1 cellular context compared by ENCODE assay signal in the genomic region with DNA sequence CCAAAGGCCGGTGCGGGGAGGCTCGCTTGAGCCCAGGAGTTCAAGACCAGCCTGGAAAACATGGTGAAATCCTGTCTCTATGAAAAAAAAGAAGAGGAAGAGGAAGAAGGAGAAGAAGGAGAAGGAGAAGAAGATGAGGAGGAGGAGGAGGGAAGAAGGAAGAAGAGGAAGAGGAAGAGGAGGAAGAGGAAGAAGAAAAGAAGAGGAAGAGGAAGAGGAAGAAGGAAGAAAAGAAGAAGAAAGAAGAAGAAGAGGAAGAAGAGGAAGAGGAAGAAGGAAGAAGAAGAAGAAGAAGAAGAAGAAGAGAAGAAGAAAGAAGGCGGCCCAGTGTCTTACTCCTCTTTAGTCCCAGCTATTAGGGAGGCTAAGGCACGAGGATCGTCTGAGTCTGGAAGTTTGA.
TF ChIP-seq lines count a peak whose summit lies in the region.

No MANE protein-coding gene starts in this region.

TF ChIP-seq in H1, 55 proteins besides CTCF, POLR2A, EP300 and RAD21:
- no peak for TF ChIP-seq CBX8 (IDR thresholded peaks at IDR 0.05; ENCODE audit: borderline replicate concordance, low read depth, low read length)
- TF ChIP-seq, protein P1, sequence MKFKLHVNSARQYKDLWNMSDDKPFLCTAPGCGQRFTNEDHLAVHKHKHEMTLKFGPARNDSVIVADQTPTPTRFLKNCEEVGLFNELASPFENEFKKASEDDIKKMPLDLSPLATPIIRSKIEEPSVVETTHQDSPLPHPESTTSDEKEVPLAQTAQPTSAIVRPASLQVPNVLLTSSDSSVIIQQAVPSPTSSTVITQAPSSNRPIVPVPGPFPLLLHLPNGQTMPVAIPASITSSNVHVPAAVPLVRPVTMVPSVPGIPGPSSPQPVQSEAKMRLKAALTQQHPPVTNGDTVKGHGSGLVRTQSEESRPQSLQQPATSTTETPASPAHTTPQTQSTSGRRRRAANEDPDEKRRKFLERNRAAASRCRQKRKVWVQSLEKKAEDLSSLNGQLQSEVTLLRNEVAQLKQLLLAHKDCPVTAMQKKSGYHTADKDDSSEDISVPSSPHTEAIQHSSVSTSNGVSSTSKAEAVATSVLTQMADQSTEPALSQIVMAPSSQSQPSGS (IDR thresholded peaks at IDR 0.05; ENCODE audit: low read length), result no peak
- TF ChIP-seq, protein P2, sequence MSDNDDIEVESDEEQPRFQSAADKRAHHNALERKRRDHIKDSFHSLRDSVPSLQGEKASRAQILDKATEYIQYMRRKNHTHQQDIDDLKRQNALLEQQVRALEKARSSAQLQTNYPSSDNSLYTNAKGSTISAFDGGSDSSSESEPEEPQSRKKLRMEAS (IDR thresholded peaks at IDR 0.05), result no peak
- TF ChIP-seq PHF8 (conservative IDR thresholded peaks at IDR 0.05; ENCODE audit: low read depth, low read length), result no peak
- no peak for TF ChIP-seq KDM5A (IDR thresholded peaks at IDR 0.05; ENCODE audit: low read length)
- no peak for TF ChIP-seq TAF7 (optimal IDR thresholded peaks at IDR 0.05; ENCODE audit: borderline replicate concordance, low read depth, low read length)
- TF ChIP-seq YY1 (IDR thresholded peaks at IDR 0.05; ENCODE audit: low read depth, low read length), result no peak
- no peak for TF ChIP-seq HDAC6 (IDR thresholded peaks at IDR 0.05; ENCODE audit: low read depth, low read length)
- no peak for TF ChIP-seq JUN (IDR thresholded peaks at IDR 0.05; ENCODE audit: low read depth, low read length)
- TF ChIP-seq POU5F1 (IDR thresholded peaks at IDR 0.05; ENCODE audit: low read depth, low read length), result no peak
- TF ChIP-seq KDM1A (IDR thresholded peaks at IDR 0.05; ENCODE audit: borderline replicate concordance, low read length), result no peak
- TF ChIP-seq SIRT6 (IDR thresholded peaks at IDR 0.05; ENCODE audit: low read length), result no peak
- no peak for TF ChIP-seq CTBP2 (IDR thresholded peaks at IDR 0.05; ENCODE audit: borderline replicate concordance, insufficient read depth, insufficient read length, low read length)
- TF ChIP-seq, protein P3, sequence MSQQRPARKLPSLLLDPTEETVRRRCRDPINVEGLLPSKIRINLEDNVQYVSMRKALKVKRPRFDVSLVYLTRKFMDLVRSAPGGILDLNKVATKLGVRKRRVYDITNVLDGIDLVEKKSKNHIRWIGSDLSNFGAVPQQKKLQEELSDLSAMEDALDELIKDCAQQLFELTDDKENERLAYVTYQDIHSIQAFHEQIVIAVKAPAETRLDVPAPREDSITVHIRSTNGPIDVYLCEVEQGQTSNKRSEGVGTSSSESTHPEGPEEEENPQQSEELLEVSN (IDR thresholded peaks at IDR 0.05), result no peak
- TF ChIP-seq SAP30 (IDR thresholded peaks at IDR 0.05; ENCODE audit: insufficient read depth, insufficient replicate concordance, low read length), result no peak
- TF ChIP-seq, protein P4, sequence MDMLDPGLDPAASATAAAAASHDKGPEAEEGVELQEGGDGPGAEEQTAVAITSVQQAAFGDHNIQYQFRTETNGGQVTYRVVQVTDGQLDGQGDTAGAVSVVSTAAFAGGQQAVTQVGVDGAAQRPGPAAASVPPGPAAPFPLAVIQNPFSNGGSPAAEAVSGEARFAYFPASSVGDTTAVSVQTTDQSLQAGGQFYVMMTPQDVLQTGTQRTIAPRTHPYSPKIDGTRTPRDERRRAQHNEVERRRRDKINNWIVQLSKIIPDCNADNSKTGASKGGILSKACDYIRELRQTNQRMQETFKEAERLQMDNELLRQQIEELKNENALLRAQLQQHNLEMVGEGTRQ (IDR thresholded peaks at IDR 0.05; ENCODE audit: low read length), result no peak
- no peak for TF ChIP-seq CEBPB (IDR thresholded peaks at IDR 0.05; ENCODE audit: low read depth, low read length)
- TF ChIP-seq ASH2L (IDR thresholded peaks at IDR 0.05; ENCODE audit: low read length), result no peak
- no peak for TF ChIP-seq TEAD4 (IDR thresholded peaks at IDR 0.05; ENCODE audit: low read depth, low read length)
